In genomic region chr2:101188683-101189405, GRCh38 we compare ENCODE assay signal across 10 cellular contexts. TPM values are rescaled to one million over a fixed set of nuclear protein-coding genes. Genes with fewer than 3 reads are reported as not detected.
DNase-seq lines count a peak whose midpoint lies in the region; ATAC-seq and TF ChIP-seq lines count a peak whose summit lies in the region.
"Had no signal": no experiment of that assay in that cellular context is flagged by ENCODE, and none has a peak within 500 bp of the region (broad histone marks: within the 10 kb centered on the region; RNA-seq: fewer than 3 reads in every experiment).

No MANE protein-coding gene starts in this region.

- H3K4me2 ChIP-seq in DOHH2 (ENCODE audit: low read length) (no peak overlapping the region), IMR-90 (ENCODE audit: low read depth, low read length) (no peak overlapping the region)

- no peaks in the 10 kb centered on the region for H3F3A ChIP-seq in DOHH2 (ENCODE audit: control insufficient read depth, insufficient read depth)

- H4K5ac ChIP-seq in IMR-90 (ENCODE audit: low read depth, low read length), result no peak overlapping the region

- H2BK15ac ChIP-seq in IMR-90 (ENCODE audit: low read depth, low read length), result no peak overlapping the region

- in situ Hi-C loops in IMR-90 (cut with MboI; ENCODE audit: low sequenced_read_pairs), result no loop called here

- no peaks in the 10 kb centered on the region for H4K20me1 ChIP-seq in DOHH2 (ENCODE audit: control insufficient read depth, insufficient read depth, low read depth, low read length)
- no peaks in the 10 kb centered on the region for H4K20me1 ChIP-seq in IMR-90 (ENCODE audit: insufficient read depth, low read length)

- TF ChIP-seq CTCF in DOHH2 (IDR thresholded peaks at IDR 0.05; ENCODE audit: low read depth, low read length, poor library complexity, severe bottlenecking), result peak; percentile 68
- peak; percentile 64 for TF ChIP-seq CTCF in IMR-90 (conservative IDR thresholded peaks at IDR 0.05; ENCODE audit: low read depth, low read length)
- TF ChIP-seq CTCF in cardiac fibroblast (IDR thresholded peaks at IDR 0.05; ENCODE audit: low read depth, low read length), result peak; percentile 78

- no peak overlapping the region for H4K8ac ChIP-seq in IMR-90 (ENCODE audit: low read depth in 2 of 2, low read length in 2 of 2)

- H2BK120ac ChIP-seq in IMR-90 (ENCODE audit: low read depth, low read length), result no peak overlapping the region

- CTCF ChIA-PET in IMR-90 (lab: Yijun Ruan, JAX), result interaction anchor here (0.5 to 1.8 kb wide), 15 partner anchors 8 to 898 kb away, joined by 3 to 8 read pairs (median 4); no protein-coding TSS in a partner anchor

- no TSS peak for BruUV-seq in IMR-90 (replicated peaks; lab: Mats Ljungman, UMichigan)

- POLR2A ChIA-PET in IMR-90 (lab: Charles Lee; ENCODE audit: unreplicated experiment), result no interaction called here

- peak; percentile 90 for ATAC-seq in IMR-90 (ENCODE audit: low read depth)
- no peak for ATAC-seq in GM18867 (IDR thresholded peaks at IDR 0.05; ENCODE audit: unreplicated experiment)
- no peak for ATAC-seq in HG02678 (IDR thresholded peaks at IDR 0.05; ENCODE audit: unreplicated experiment)

- H3K27me3 ChIP-seq in DOHH2 (ENCODE audit: control insufficient read depth, low read length), result peaks cover 5% of the 10 kb centered on the region
- peaks cover 23% of the 10 kb centered on the region for H3K27me3 ChIP-seq in IMR-90 (ENCODE audit: control insufficient read depth, insufficient read depth, low read length)

- H2AK5ac ChIP-seq in IMR-90 (ENCODE audit: low read depth, low read length), result no peak overlapping the region

- H3K9me3 ChIP-seq in DOHH2 (ENCODE audit: control insufficient read depth, insufficient read depth, low read length), result no peaks in the 10 kb centered on the region
- H3K9me3 ChIP-seq in IMR-90 (ENCODE audit: control insufficient read depth, insufficient read depth, low read length), result no peaks in the 10 kb centered on the region

- no peak overlapping the region for H2AK9ac ChIP-seq in IMR-90 (replicated peaks; ENCODE audit: low read depth, low read length, poor library complexity)

- no peak overlapping the region for H3K14ac ChIP-seq in IMR-90 (replicated peaks; ENCODE audit: low read depth, low read length)

- no peak overlapping the region for H3K9ac ChIP-seq in IMR-90 (ENCODE audit: low read depth, low read length)

- no peak overlapping the region for H3K23ac ChIP-seq in IMR-90 (ENCODE audit: low read depth, low read length)

- peak; percentile 62 for TF ChIP-seq RAD21 in IMR-90 (IDR thresholded peaks at IDR 0.05; ENCODE audit: low read length)

- 0% methylated on average over 1 of the region's 5 CpGs; no CpG with 5 or more reads in 1 of the 2 experiments for WGBS in IMR-90 (ENCODE audit: extremely low coverage in 2 of 2, insufficient read length in 1 of 2), 2 experiments

- H2BK5ac ChIP-seq in IMR-90 (ENCODE audit: low read depth, low read length, poor library complexity, severe bottlenecking), result no peak overlapping the region

- no peak overlapping the region for H3K56ac ChIP-seq in IMR-90 (ENCODE audit: extremely low read depth, insufficient read depth, low read length)

- dilution Hi-C loops in IMR-90 (cut with HindIII; ENCODE audit: low sequenced_read_pairs, unreplicated experiment), result no loop called here

- H3K36me3 ChIP-seq in DOHH2 (ENCODE audit: control insufficient read depth, low read length) (no peaks in the 10 kb centered on the region), IMR-90 (ENCODE audit: control insufficient read depth, insufficient read depth, low read length) (no peaks in the 10 kb centered on the region)

- DNase-seq in IMR-90 (peak; percentile 44), cardiac fibroblast (ENCODE audit: low read depth in 2 of 2) (peak; percentile 58 to 61), lung microvascular endothelial cell (ENCODE audit: low read depth in 2 of 2) (peak; percentile 49 to 72), NCI-H128 (lab: John Stamatoyannopoulos, UW; ENCODE audit: unreplicated experiment) (no peak)
- DNase-seq in stimulated activated naive CD4-positive, alpha-beta T cell treated with Interleukin-2 at 50 U/mL for 16 hours (lab: John Stamatoyannopoulos, UW), result no peak
- DNase-seq: activated naive CD4-positive, alpha-beta T cell treated with Interleukin-2 at 50 U/mL for 16 hours; NCI-H510A treated with DMSO at 0.1 percent for 48 hours had no signal

- no peaks in the 10 kb centered on the region for H3K9me2 ChIP-seq in DOHH2 (replicated peaks; ENCODE audit: control insufficient read depth, low read length)

- no peaks in the 10 kb centered on the region for H3K9me1 ChIP-seq in IMR-90 (ENCODE audit: insufficient read depth, low read length)

- no peak for TF ChIP-seq POLR2A in IMR-90 (IDR thresholded peaks at IDR 0.05; ENCODE audit: low read depth, low read length)

- H2BK20ac ChIP-seq in IMR-90 (ENCODE audit: low read depth, low read length), result no peak overlapping the region

- no peaks in the 10 kb centered on the region for H3K79me1 ChIP-seq in IMR-90 (ENCODE audit: low read depth in 1 of 2, low read length in 2 of 2)

- no peak overlapping the region for H3K4me3 ChIP-seq in DOHH2 (ENCODE audit: low read length)
- no peak overlapping the region for H3K4me3 ChIP-seq in IMR-90 (ENCODE audit: insufficient read depth, low read depth, low read length)
- H3K4me3 ChIP-seq in cardiac fibroblast (replicated peaks in 1 of 2; ENCODE audit: low read depth in 2 of 2, low read length in 2 of 2), result no peak overlapping the region

- intact Hi-C loops in IMR-90 (cut with micrococcal nuclease), result loop anchor here (2.0 kb wide), 1 partner anchor 152 kb away; no protein-coding TSS in a partner anchor

- H3K4me1 ChIP-seq in DOHH2 (ENCODE audit: control insufficient read depth, low read length) (no peaks in the 10 kb centered on the region), IMR-90 (ENCODE audit: control insufficient read depth, insufficient read depth, low read length) (no peaks in the 10 kb centered on the region)

- H3K4ac ChIP-seq in IMR-90 (ENCODE audit: low read depth, low read length), result no peak overlapping the region

- no peak overlapping the region for H3K18ac ChIP-seq in IMR-90 (ENCODE audit: low read depth, low read length)

- H3K27ac ChIP-seq in DOHH2 (ENCODE audit: low read depth, low read length) (no peak overlapping the region), IMR-90 (ENCODE audit: insufficient read depth, low read length) (no peak overlapping the region)

- no peak overlapping the region for H2AFZ ChIP-seq in IMR-90 (replicated peaks; ENCODE audit: low read length, poor library complexity)

- no peaks in the 10 kb centered on the region for H3K79me2 ChIP-seq in DOHH2 (ENCODE audit: control insufficient read depth, low read length)

- no peak overlapping the region for H4K91ac ChIP-seq in IMR-90 (ENCODE audit: insufficient read depth, low read depth, low read length)

TF ChIP-seq in IMR-90, 13 proteins besides CTCF, POLR2A, EP300 and RAD21:
- TF ChIP-seq CEBPB (IDR thresholded peaks at IDR 0.05; ENCODE audit: low read depth, low read length), result no peak
- peak; percentile 62 for TF ChIP-seq SMC3 (IDR thresholded peaks at IDR 0.05; ENCODE audit: low read depth, low read length)
- TF ChIP-seq USF2 (IDR thresholded peaks at IDR 0.05; ENCODE audit: low read depth, low read length), result no peak
- no peak for TF ChIP-seq FOS (IDR thresholded peaks at IDR 0.05; ENCODE audit: low read depth, low read length)
- TF ChIP-seq ELK1 (IDR thresholded peaks at IDR 0.05; ENCODE audit: borderline replicate concordance, low read depth, low read length), result no peak

RNA-seq across cellular contexts. Expression of gene TBC1D8, which starts 37.7 kb away (rescaled TPM):
- total RNA-seq in IMR-90 (2012; rRNA removed), result 0.83 and 1.3 TPM in 2 replicates
- 0.98 and 1.5 TPM in 2 replicates for polyA plus RNA-seq in IMR-90 (2012; rRNA removed)
- 0.22 and 0.66 TPM in 2 replicates for polyA plus RNA-seq in IMR-90 (2012; cell fraction: cytosol; rRNA removed)
- polyA plus RNA-seq in IMR-90 (2012; cell fraction: nucleus; rRNA removed; ENCODE audit: low replicate concordance), result 4.4 and 6.5 TPM in 2 replicates
- 62.8 and 96.8 TPM in 2 replicates for total RNA-seq in lung microvascular endothelial cell

Comparison
In these comparisons a context has a peak if more than half of its experiments do, and no peak if none do; other contexts are left out.
1. DNase-seq: peak in IMR-90 (single experiment), cardiac fibroblast (2 of 2) and lung microvascular endothelial cell (2 of 2); none in NCI-H128 (single experiment) and stimulated activated naive CD4-positive, alpha-beta T cell treated with Interleukin-2 at 50 U/mL for 16 hours (single experiment).
2. RNA of gene TBC1D8, which starts 37.7 kb away (total RNA-seq): 62.8 to 96.8 TPM in lung microvascular endothelial cell; 0.83 to 1.3 TPM in IMR-90; every median in the first group is over 10 times any median in the second.
3. Peak in every context shown above with its lines, with median percentiles within 50 percentile points of each other: CTCF ChIP-seq.